In genomic region chr1:154427173-154428139, GRCh38 we compare ENCODE assay signal across 10 cellular contexts. TPM values are rescaled to one million over a fixed set of nuclear protein-coding genes. Genes with fewer than 3 reads are reported as not detected.
DNase-seq lines count a peak whose midpoint lies in the region; ATAC-seq, FAIRE-seq and TF ChIP-seq lines count a peak whose summit lies in the region.
"Had no signal": no experiment of that assay in that cellular context is flagged by ENCODE, and none has a peak within 500 bp of the region (broad histone marks: within the 10 kb centered on the region; RNA-seq: fewer than 3 reads in every experiment).

No MANE protein-coding gene starts in this region.

- no peak overlapping the region for H3K4me3 ChIP-seq in astrocyte (ENCODE audit: insufficient read depth, low read depth, low read length)
- H3K4me3 ChIP-seq in hepatocyte = no peak overlapping the region
- H3K4me3 ChIP-seq in gastrocnemius medialis = no peak overlapping the region
- H3K4me3 ChIP-seq: suprapubic skin had no signal

- H3K4me1 Mint-ChIP-seq in astrocyte (ENCODE audit: low read depth, unreplicated experiment) = peaks cover 24% of the 10 kb centered on the region

- no peaks in the 10 kb centered on the region for H3K36me3 ChIP-seq in astrocyte (ENCODE audit: insufficient read depth, low read length)
- no peaks in the 10 kb centered on the region for H3K36me3 ChIP-seq in hepatocyte (replicated peaks; ENCODE audit: insufficient read depth, low read depth)
- peaks cover 0 to 25% of the 10 kb centered on the region in 2 donors for H3K36me3 ChIP-seq in gastrocnemius medialis
- H3K36me3 ChIP-seq: suprapubic skin had no signal

- H4K20me1 ChIP-seq in astrocyte (ENCODE audit: insufficient read depth, low read length) (no peaks in the 10 kb centered on the region), hepatocyte (ENCODE audit: insufficient read depth, poor library complexity, severe bottlenecking) (no peaks in the 10 kb centered on the region)

- in situ Hi-C loops in gastrocnemius medialis (cut with MboI; ENCODE audit: low sequenced_read_pairs in 4 of 4) = no loop called here

- H3K27me3 Mint-ChIP-seq in astrocyte (ENCODE audit: low read depth, unreplicated experiment) = peaks cover 7% of the 10 kb centered on the region

- FAIRE-seq in astrocyte (lab: Jason Lieb, UNC) = no peak

- no peak overlapping the region for H3K9ac ChIP-seq in astrocyte (ENCODE audit: low read length)

- H3K27ac ChIP-seq in astrocyte (ENCODE audit: low read depth, low read length) (no peak overlapping the region), hepatocyte (peak overlapping the region; percentile 68), gastrocnemius medialis (peak overlapping the region; percentile 99 to 100 (median 100))
- H3K27ac ChIP-seq: suprapubic skin had no signal

- peak; percentile 55 to 70 for ATAC-seq in gastrocnemius medialis
- no peak for ATAC-seq in GM21528 (IDR thresholded peaks at IDR 0.05; ENCODE audit: low FRiP score, unreplicated experiment)

- H3K9me3 ChIP-seq in astrocyte (ENCODE audit: insufficient read depth, low read depth, low read length) (no peaks in the 10 kb centered on the region), hepatocyte (ENCODE audit: low read depth) (no peaks in the 10 kb centered on the region), gastrocnemius medialis (no peaks in the 10 kb centered on the region)
- H3K9me3 ChIP-seq: suprapubic skin had no signal

- peaks cover 2% of the 10 kb centered on the region for H3K9me3 Mint-ChIP-seq in astrocyte (ENCODE audit: unreplicated experiment)

- no peaks in the 10 kb centered on the region for H3K36me3 Mint-ChIP-seq in astrocyte (ENCODE audit: low read depth, unreplicated experiment)

- H2AFZ ChIP-seq in astrocyte (ENCODE audit: low read depth, low read length) = no peak overlapping the region
- no peak overlapping the region for H2AFZ ChIP-seq in hepatocyte

- H3K9me2 ChIP-seq in hepatocyte (replicated peaks; ENCODE audit: insufficient read depth) = no peaks in the 10 kb centered on the region

- no peak overlapping the region for H3K27ac Mint-ChIP-seq in astrocyte (ENCODE audit: unreplicated experiment)

- intact Hi-C loops in gastrocnemius medialis (cut with DNase I; ENCODE audit: low total_unique reads) = loop anchor here (10.0 kb wide), 1 partner anchor 793 kb away; the partner anchor contains the start of gene CHTOP

- TF ChIP-seq CTCF in astrocyte (IDR thresholded peaks at IDR 0.05; ENCODE audit: insufficient read depth, low read depth, low read length) = no peak
- no peak for TF ChIP-seq CTCF in hepatocyte (IDR thresholded peaks at IDR 0.05; ENCODE audit: poor library complexity)
- TF ChIP-seq CTCF in gastrocnemius medialis (IDR thresholded peaks at IDR 0.05 in 4 of 5, conservative IDR thresholded peaks at IDR 0.05 in 1 of 5) = no peak

- peaks cover 5% of the 10 kb centered on the region for H3K27me3 ChIP-seq in astrocyte (ENCODE audit: insufficient read depth, low read length)
- no peaks in the 10 kb centered on the region for H3K27me3 ChIP-seq in hepatocyte
- no peaks in the 10 kb centered on the region for H3K27me3 ChIP-seq in gastrocnemius medialis
- H3K27me3 ChIP-seq: suprapubic skin had no signal

- no peak overlapping the region for H3K4me2 ChIP-seq in astrocyte (ENCODE audit: low read length)
- no peak overlapping the region for H3K4me2 ChIP-seq in hepatocyte

- 72% methylated on average over 8 of the region's 8 CpGs for WGBS in hepatocyte (ENCODE audit: low lambda C conversion rate, missing lambda C conversion rate)

- TF ChIP-seq POLR2A in gastrocnemius medialis (IDR thresholded peaks at IDR 0.05) = peak in 1 of 2 donors; percentile 49

- H3K4me3 Mint-ChIP-seq in astrocyte (ENCODE audit: unreplicated experiment) = no peak overlapping the region

- H3K79me2 ChIP-seq in astrocyte (ENCODE audit: insufficient read depth, low read length) = no peaks in the 10 kb centered on the region
- H3K79me2 ChIP-seq in hepatocyte = peaks cover 9% of the 10 kb centered on the region

- DNase-seq in LoVo (ENCODE audit: low spot score) (peak; percentile 50), astrocyte (ENCODE audit: low read depth) (peak; percentile 32), hepatocyte (ENCODE audit: low spot score) (peak; percentile 59), gastrocnemius medialis (peak; percentile 85 to 94), DMS53 (lab: John Stamatoyannopoulos, UW) (no peak), COLO668 (lab: John Stamatoyannopoulos, UW; ENCODE audit: unreplicated experiment) (no peak)
- DNase-seq in activated CD4-positive, alpha-beta T cell treated with anti-CD3 and anti-CD28 coated beads for 48 hours = no peak
- DNase-seq: activated T-cell treated with anti-CD3 and anti-CD28 coated beads, Interleukin-2, amount 50 U/mL, for 48 hours had no signal

- H3K4me1 ChIP-seq in astrocyte (ENCODE audit: insufficient read depth, low read length) (peaks cover 37% of the 10 kb centered on the region), hepatocyte (ENCODE audit: insufficient read depth) (peaks cover 38% of the 10 kb centered on the region), gastrocnemius medialis (peaks cover 97 to 98% of the 10 kb centered on the region in 2 donors)

RNA-seq across cellular contexts. Expression of gene IL6R, which starts 22.3 kb away (rescaled TPM):
- total RNA-seq in astrocyte (2.2 and 2.5 TPM in 2 replicates), hepatocyte (35.1 and 58.0 TPM in 2 replicates), gastrocnemius medialis (100 to 1,000 TPM; 271 to 435 (median 367) TPM)
- 38.5 and 39.2 TPM in 2 replicates for polyA plus RNA-seq in hepatocyte

Comparison
In these comparisons a context has a peak if more than half of its experiments do, and no peak if none do; other contexts are left out.
1. DNase-seq: peak in LoVo (single experiment), astrocyte (single experiment), hepatocyte (single experiment) and gastrocnemius medialis (2 of 2); none in activated CD4-positive, alpha-beta T cell treated with anti-CD3 and anti-CD28 coated beads for 48 hours (single experiment), DMS53 (single experiment) and COLO668 (single experiment).
2. RNA of gene IL6R, which starts 22.3 kb away (total RNA-seq): 271 to 435 TPM in gastrocnemius medialis and 35.1 to 58.0 TPM in hepatocyte; 2.2 to 2.5 TPM in astrocyte; every median in the first group is over 10 times any median in the second.